Comparison of ENCODE assay signal across 9 cellular contexts in genomic region chr3:194688946-194689345, GRCh38. TPM values are rescaled to one million over a fixed set of nuclear protein-coding genes. Genes with fewer than 3 reads are reported as not detected.
DNase-seq lines count a peak whose midpoint lies in the region; ATAC-seq and TF ChIP-seq lines count a peak whose summit lies in the region.
"Had no signal": no experiment of that assay in that cellular context is flagged by ENCODE, and none has a peak within 500 bp of the region (broad histone marks: within the 10 kb centered on the region; RNA-seq: fewer than 3 reads in every experiment).

No MANE protein-coding gene starts in this region.

- no peaks in the 10 kb centered on the region for H3K27me3 ChIP-seq in AG04450 (ENCODE audit: control insufficient read depth, insufficient read depth, low read length)

- H3K27ac ChIP-seq in AG04450 (ENCODE audit: low read depth, low read length): peak overlapping the region; percentile 32

- peak overlapping the region; percentile 87 for H3K4me3 Mint-ChIP-seq in central memory CD8-positive, alpha-beta T cell
- H3K4me3 Mint-ChIP-seq in natural killer cell: peak overlapping the region; percentile 93
- H3K4me3 Mint-ChIP-seq in activated CD4-positive, alpha-beta T cell treated with anti-CD3 and anti-CD28 coated beads, Interleukin-2, amount 10 ng/mL, durations not matched to agents 7 days and 5 days: no peak overlapping the region

- intact Hi-C loops in natural killer cell (cut with micrococcal nuclease): loop anchor here (1.0 to 5.0 kb wide), 4 partner anchors 26 to 853 kb away; partner anchors contain the start of genes ACAP2 and PPP1R2

- no peaks in the 10 kb centered on the region for H3K9me3 Mint-ChIP-seq in central memory CD8-positive, alpha-beta T cell
- no peaks in the 10 kb centered on the region for H3K9me3 Mint-ChIP-seq in natural killer cell
- H3K9me3 Mint-ChIP-seq in activated CD4-positive, alpha-beta T cell treated with anti-CD3 and anti-CD28 coated beads, Interleukin-2, amount 10 ng/mL, durations not matched to agents 7 days and 5 days: no peaks in the 10 kb centered on the region

- no peak for ATAC-seq in central memory CD8-positive, alpha-beta T cell (replicated peaks; ENCODE audit: extremely low read depth, poor library complexity, severe bottlenecking)
- ATAC-seq in natural killer cell (no peak), GM21529 (IDR thresholded peaks at IDR 0.05; ENCODE audit: unreplicated experiment) (no peak)

- peaks cover 7% of the 10 kb centered on the region for H3K36me3 Mint-ChIP-seq in central memory CD8-positive, alpha-beta T cell (ENCODE audit: insufficient read depth)
- H3K36me3 Mint-ChIP-seq in natural killer cell: no peaks in the 10 kb centered on the region
- no peaks in the 10 kb centered on the region for H3K36me3 Mint-ChIP-seq in activated CD4-positive, alpha-beta T cell treated with anti-CD3 and anti-CD28 coated beads, Interleukin-2, amount 10 ng/mL, durations not matched to agents 7 days and 5 days (ENCODE audit: low read depth)

- no peaks in the 10 kb centered on the region; the same call in 1 of the 2 replicates for H3K9me3 ChIP-seq in AG04450 (ENCODE audit: control insufficient read depth, insufficient read depth, low read length)

- no peak for TF ChIP-seq CTCF in AG04450 (IDR thresholded peaks at IDR 0.05; ENCODE audit: low read depth, low read length)
- no peak for TF ChIP-seq CTCF in HFF-Myc (IDR thresholded peaks at IDR 0.05; ENCODE audit: low read depth, low read length, missing control alignments)
- TF ChIP-seq CTCF in natural killer cell (IDR thresholded peaks at IDR 0.05): no peak

- no peak for DNase-seq in AG04450 (ENCODE audit: low read depth, low spot score)
- no peak for DNase-seq in HFF-Myc (ENCODE audit: extremely low read depth, low read depth)
- no peak for DNase-seq in central memory CD8-positive, alpha-beta T cell (ENCODE audit: low spot score in 2 of 2)
- DNase-seq in natural killer cell: no peak
- no peak for DNase-seq in superior temporal gyrus (ENCODE audit: extremely low spot score)
- DNase-seq in activated CD4-positive, alpha-beta T cell treated with anti-CD3 and anti-CD28 coated beads, Interleukin-2, amount 10 ng/mL, durations not matched to agents 7 days and 5 days: no peak
- DNase-seq in NCI-H2081 treated with DMSO at 0.1 percent for 48 hours (lab: John Stamatoyannopoulos, UW): no peak
- DNase-seq: mammary epithelial cell had no signal

- POLR2A ChIA-PET in AG04450 (lab: Yijun Ruan, JAX): interaction anchor here (0.9 to 4.5 kb wide), 5 partner anchors 18 to 521 kb away, joined by 3 to 32 read pairs (median 4); partner anchors contain the start of gene LSG1
- POLR2A ChIA-PET in activated CD4-positive, alpha-beta T cell treated with anti-CD3 and anti-CD28 coated beads, Interleukin-2, amount 10 ng/mL, durations not matched to agents 7 days and 5 days (lab: Charles Lee): no interaction called here

- peaks cover 36% of the 10 kb centered on the region for H3K4me1 Mint-ChIP-seq in central memory CD8-positive, alpha-beta T cell
- H3K4me1 Mint-ChIP-seq in natural killer cell: peaks cover 67 to 68% of the 10 kb centered on the region in 2 donors
- peaks cover 40% of the 10 kb centered on the region for H3K4me1 Mint-ChIP-seq in activated CD4-positive, alpha-beta T cell treated with anti-CD3 and anti-CD28 coated beads, Interleukin-2, amount 10 ng/mL, durations not matched to agents 7 days and 5 days

- H3K27me3 Mint-ChIP-seq in central memory CD8-positive, alpha-beta T cell: no peaks in the 10 kb centered on the region
- H3K27me3 Mint-ChIP-seq in natural killer cell (ENCODE audit: low read depth in 2 of 2): no peaks in the 10 kb centered on the region
- H3K27me3 Mint-ChIP-seq in activated CD4-positive, alpha-beta T cell treated with anti-CD3 and anti-CD28 coated beads, Interleukin-2, amount 10 ng/mL, durations not matched to agents 7 days and 5 days: peaks cover 63% of the 10 kb centered on the region

- H3K27ac Mint-ChIP-seq in central memory CD8-positive, alpha-beta T cell (ENCODE audit: low read depth): peak overlapping the region; percentile 17
- H3K27ac Mint-ChIP-seq in natural killer cell: peak overlapping the region; percentile 89 to 98
- no peak overlapping the region for H3K27ac Mint-ChIP-seq in activated CD4-positive, alpha-beta T cell treated with anti-CD3 and anti-CD28 coated beads, Interleukin-2, amount 10 ng/mL, durations not matched to agents 7 days and 5 days

- H3K4me3 ChIP-seq in AG04450 (ENCODE audit: low read depth, low read length) (peak overlapping the region; percentile 74), HFF-Myc (replicated peaks; ENCODE audit: low read depth, low read length) (peak overlapping the region; percentile 78)

- CTCF ChIA-PET in AG04450 (lab: Charles Lee): interaction anchor here (0.8 to 1.8 kb wide), 3 partner anchors 17 to 296 kb away, joined by 4 to 6 read pairs (median 5); partner anchors contain the start of gene LSG1
- CTCF ChIA-PET in activated CD4-positive, alpha-beta T cell treated with anti-CD3 and anti-CD28 coated beads, Interleukin-2, amount 10 ng/mL, durations not matched to agents 7 days and 5 days (lab: Charles Lee): interaction anchor here (0.7 to 3.7 kb wide), 3 partner anchors 17 to 783 kb away, joined by 3 to 35 read pairs (median 4); partner anchors contain the start of gene LSG1

RNA-seq across cellular contexts. Expression of gene FAM43A, which starts 3.3 kb away (rescaled TPM):
- 7.6 and 8.1 TPM in 2 replicates for polyA plus RNA-seq in AG04450 (2011; rRNA removed)
- 2.9 and 3.3 TPM in 2 replicates for polyA minus RNA-seq in AG04450 (2011; rRNA and poly(A)+ RNA removed)
- 10 to 100 TPM; 13.2 to 35.2 (median 21.6) TPM for total RNA-seq in natural killer cell
- total RNA-seq in activated CD4-positive, alpha-beta T cell treated with anti-CD3 and anti-CD28 coated beads, Interleukin-2, amount 10 ng/mL, durations not matched to agents 7 days and 5 days: under 1 TPM; 0.54 to 0.69 TPM

RNA-seq across cellular contexts. Expression of gene LSG1, which starts 17.0 kb away (rescaled TPM):
- polyA plus RNA-seq in AG04450 (2011; rRNA removed): 30.2 and 34.0 TPM in 2 replicates
- polyA minus RNA-seq in AG04450 (2011; rRNA and poly(A)+ RNA removed): 45.2 and 48.7 TPM in 2 replicates
- total RNA-seq in natural killer cell: 10 to 100 TPM; 56.4 to 67.6 (median 64.9) TPM
- 10 to 100 TPM; 42.5 to 44.6 TPM for total RNA-seq in activated CD4-positive, alpha-beta T cell treated with anti-CD3 and anti-CD28 coated beads, Interleukin-2, amount 10 ng/mL, durations not matched to agents 7 days and 5 days

RNA-seq across cellular contexts. Expression of gene TMEM44, which starts 55.7 kb away (rescaled TPM):
- 14.0 and 16.8 TPM in 2 replicates for polyA plus RNA-seq in AG04450 (2011; rRNA removed)
- 15.5 and 17.5 TPM in 2 replicates for polyA minus RNA-seq in AG04450 (2011; rRNA and poly(A)+ RNA removed)
- total RNA-seq in natural killer cell: 1 to 10 TPM; 2.1 to 3.0 (median 2.8) TPM
- 1 to 10 TPM; 1.9 to 2.7 TPM for total RNA-seq in activated CD4-positive, alpha-beta T cell treated with anti-CD3 and anti-CD28 coated beads, Interleukin-2, amount 10 ng/mL, durations not matched to agents 7 days and 5 days

Comparison
In these comparisons a context has a peak if more than half of its experiments do, and no peak if none do; other contexts are left out.
1. RNA of gene FAM43A, which starts 3.3 kb away (total RNA-seq): 13.2 to 35.2 TPM in natural killer cell; 0.54 to 0.69 TPM in activated CD4-positive, alpha-beta T cell treated with anti-CD3 and anti-CD28 coated beads, Interleukin-2, amount 10 ng/mL, durations not matched to agents 7 days and 5 days; every median in the first group is over 4 times any median in the second.